ENCODE assay signal across 8 cellular contexts in the genomic region with DNA sequence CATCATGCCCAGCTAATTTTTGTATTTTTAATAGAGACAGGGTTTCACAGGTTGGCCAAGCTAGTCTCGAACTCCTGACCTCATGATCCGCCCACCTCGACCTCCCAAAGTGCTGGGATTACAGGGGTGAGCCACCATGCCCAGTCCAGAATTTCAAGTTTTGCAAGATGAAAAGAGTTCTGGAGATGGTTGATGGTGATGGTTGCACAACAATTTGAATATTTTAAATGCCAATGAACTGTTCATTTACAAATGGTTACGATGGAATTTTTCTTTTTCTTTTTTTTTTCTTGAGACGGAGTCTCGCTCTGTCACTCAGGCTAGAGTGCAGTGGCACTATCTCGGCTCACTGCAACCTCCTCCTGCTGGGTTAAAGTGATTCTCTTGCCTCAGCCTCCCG. TPM values are rescaled to one million over a fixed set of nuclear protein-coding genes. Genes with fewer than 3 reads are reported as not detected.
A peak's percentile ranks its signal among the peaks of the same experiment; 100 is the strongest.
DNase-seq lines count a peak whose midpoint lies in the region; ATAC-seq, FAIRE-seq and TF ChIP-seq lines count a peak whose summit lies in the region.
"Not testable (repeated sequence)": the region's sequence is repeated elsewhere in the genome, so short reads cannot be mapped to it uniquely, and the experiment has no call there.
"Had no signal": no experiment of that assay in that cellular context is flagged by ENCODE, and none has a peak within 500 bp of the region (broad histone marks: within the 10 kb centered on the region; RNA-seq: fewer than 3 reads in every experiment).

No MANE protein-coding gene starts in this region.

- intact Hi-C loops in HepG2 (cut with micrococcal nuclease; ENCODE audit: unreplicated experiment) = not testable (repeated sequence)

- H3K9ac ChIP-seq in HepG2 (ENCODE audit: insufficient read depth, low read depth, low read length) = not testable (repeated sequence)

- not testable (repeated sequence) for TF ChIP-seq RAD21 in Ishikawa (IDR thresholded peaks at IDR 0.05; ENCODE audit: low read depth); HepG2 (CRISPR knock-in tag; IDR thresholded peaks at IDR 0.05)

- POLR2A ChIA-PET in HepG2 (lab: Yijun Ruan, JAX) = interaction anchor here (0.7 kb wide), 1 partner anchor 18 kb away, joined by 3 read pairs; no protein-coding TSS in a partner anchor

- peaks cover 0 to 14% of the 10 kb centered on the region in 2 experiments; a peak in 4 of 5 replicates for H3K36me3 ChIP-seq in HepG2 (replicated peaks in 1 of 2; ENCODE audit: control insufficient read depth in 1 of 2, insufficient read depth in 2 of 2, low read length in 2 of 2)

- H4K20me1 ChIP-seq in HepG2 (ENCODE audit: insufficient read depth, low read length) = not testable (repeated sequence)

- H3K4me3 ChIP-seq in epithelial cell of esophagus (ENCODE audit: low read length); HepG2 (replicated peaks in 1 of 3; ENCODE audit: insufficient read depth in 1 of 3, low read depth in 2 of 3, low read length in 3 of 3): not testable (repeated sequence)

- not testable (repeated sequence) for TF ChIP-seq CTCF in epithelial cell of esophagus (IDR thresholded peaks at IDR 0.05; ENCODE audit: insufficient read depth, low read depth, low read length, missing control alignments); HepG2 (CRISPR knock-in tag; IDR thresholded peaks at IDR 0.05)

- H3K27me3 ChIP-seq in HepG2 (ENCODE audit: control insufficient read depth in 1 of 2, insufficient read depth in 2 of 2, low read length in 2 of 2) = not testable (repeated sequence)

- not testable (repeated sequence) for H3K27me3 Mint-ChIP-seq in activated T-cell treated with anti-CD3 and anti-CD28 coated beads, Interleukin-2, amount 50 U/mL, for 24 hours; stimulated activated naive B cell treated with anti-CD40 and anti-IgM and Interleukin-4, amounts not matched to agents 10 μg/mL and 1 μg/mL and 100 μg/mL, for 72 hours

- H3K27ac ChIP-seq in HepG2 (ENCODE audit: extremely low read length, insufficient read depth, low read length) = not testable (repeated sequence)

- ATAC-seq in HepG2; stimulated activated naive B cell treated with anti-CD40 and anti-IgM and Interleukin-4, amounts not matched to agents 10 μg/mL and 1 μg/mL and 100 μg/mL, for 72 hours (replicated peaks): not testable (repeated sequence)

- 94% methylated on average over 8 of the region's 8 CpGs for WGBS in HepG2 (ENCODE audit: low lambda C conversion rate)

- H3K4me1 Mint-ChIP-seq in activated T-cell treated with anti-CD3 and anti-CD28 coated beads, Interleukin-2, amount 50 U/mL, for 24 hours (ENCODE audit: low read depth); stimulated activated naive B cell treated with anti-CD40 and anti-IgM and Interleukin-4, amounts not matched to agents 10 μg/mL and 1 μg/mL and 100 μg/mL, for 72 hours: not testable (repeated sequence)

- H3K4me3 Mint-ChIP-seq in activated T-cell treated with anti-CD3 and anti-CD28 coated beads, Interleukin-2, amount 50 U/mL, for 24 hours; stimulated activated naive B cell treated with anti-CD40 and anti-IgM and Interleukin-4, amounts not matched to agents 10 μg/mL and 1 μg/mL and 100 μg/mL, for 72 hours: not testable (repeated sequence)

- not testable (repeated sequence) for BruUV-seq in HepG2 (replicated peaks; lab: Mats Ljungman, UMichigan)

- peaks cover 55% of the 10 kb centered on the region for H3K36me3 Mint-ChIP-seq in activated T-cell treated with anti-CD3 and anti-CD28 coated beads, Interleukin-2, amount 50 U/mL, for 24 hours (ENCODE audit: low read depth)
- H3K36me3 Mint-ChIP-seq in stimulated activated naive B cell treated with anti-CD40 and anti-IgM and Interleukin-4, amounts not matched to agents 10 μg/mL and 1 μg/mL and 100 μg/mL, for 72 hours = peaks cover 16 to 31% of the 10 kb centered on the region in 2 donors

- CTCF ChIA-PET in HepG2 (lab: Yijun Ruan, JAX; ENCODE audit: low intra/inter-chr PET ratio, low total read pairs) = not testable (repeated sequence)

- not testable (repeated sequence) for H2AFZ ChIP-seq in HepG2 (ENCODE audit: low read length)

- not testable (repeated sequence) for TF ChIP-seq EP300 in Ishikawa (IDR thresholded peaks at IDR 0.05; ENCODE audit: borderline replicate concordance); HepG2 (IDR thresholded peaks at IDR 0.05; ENCODE audit: low read depth in 2 of 2, low read length in 2 of 2); HepG2 (CRISPR knock-in tag; IDR thresholded peaks at IDR 0.05; ENCODE audit: borderline replicate concordance)

- H3K4me2 ChIP-seq in HepG2 (ENCODE audit: low read depth, low read length) = not testable (repeated sequence)

- not testable (repeated sequence) for H3K79me2 ChIP-seq in HepG2 (ENCODE audit: insufficient read depth, low read length)

- FAIRE-seq in HepG2 (lab: Jason Lieb, UNC) = not testable (repeated sequence)

- not testable (repeated sequence) for H3K9me3 ChIP-seq in HepG2 (ENCODE audit: low read length)

- not testable (repeated sequence) for H3K4me1 ChIP-seq in HepG2 (ENCODE audit: insufficient read depth, low read length)

- not testable (repeated sequence) for TF ChIP-seq POLR2A in HepG2 (IDR thresholded peaks at IDR 0.05; ENCODE audit: insufficient read depth in 1 of 2, low read depth in 2 of 2, low read length in 2 of 2)

- in situ Hi-C loops in HepG2 (cut with HindIII; ENCODE audit: extremely low pct_ligation_motif_present, low pct_unique_long_range_greater_than_20kb) = not testable (repeated sequence)

- DNase-seq in EH (ENCODE audit: low read depth) (peak; percentile 16), epithelial cell of esophagus (ENCODE audit: low read depth) (peak; percentile 44), fibroblast of peridontal ligament (ENCODE audit: extremely low read depth) (peak; percentile 36)
- DNase-seq in activated T-cell treated with anti-CD3 and anti-CD28 coated beads, Interleukin-2, amount 50 U/mL, for 24 hours; HepG2 (ENCODE audit: low spot score); stimulated activated naive B cell treated with anti-CD40 and anti-IgM and Interleukin-4, amounts not matched to agents 10 μg/mL and 1 μg/mL and 100 μg/mL, for 72 hours: not testable (repeated sequence)

- peak overlapping the region; percentile 47 for H3K27ac Mint-ChIP-seq in activated T-cell treated with anti-CD3 and anti-CD28 coated beads, Interleukin-2, amount 50 U/mL, for 24 hours
- H3K27ac Mint-ChIP-seq in stimulated activated naive B cell treated with anti-CD40 and anti-IgM and Interleukin-4, amounts not matched to agents 10 μg/mL and 1 μg/mL and 100 μg/mL, for 72 hours = peak overlapping the region; percentile 65

- H3K9me3 Mint-ChIP-seq in activated T-cell treated with anti-CD3 and anti-CD28 coated beads, Interleukin-2, amount 50 U/mL, for 24 hours; stimulated activated naive B cell treated with anti-CD40 and anti-IgM and Interleukin-4, amounts not matched to agents 10 μg/mL and 1 μg/mL and 100 μg/mL, for 72 hours: not testable (repeated sequence)

RNA-seq across cellular contexts. Expression of a gene that starts 15.1 kb away (rescaled TPM):
- total RNA-seq in HepG2 (2016; rRNA removed; fragmentation: Illumina TruSeq; extraction: Trizol) = 13,726 and 19,145 TPM in 2 replicates
- total RNA-seq in HepG2 (2016; cell fraction: cytosol; rRNA removed; fragmentation: Illumina TruSeq; extraction: Trizol; ENCODE audit: low read depth) = 8,339 and 10,487 TPM in 2 replicates
- total RNA-seq in HepG2 (2016; cell fraction: insoluble cytoplasmic fraction; rRNA removed; fragmentation: Illumina TruSeq; extraction: Trizol) = 13,733 and 18,946 TPM in 2 replicates
- total RNA-seq in HepG2 (2016; cell fraction: membrane; rRNA removed; fragmentation: Illumina TruSeq; extraction: Trizol) = 28,006 and 33,792 TPM in 2 replicates
- total RNA-seq in HepG2 (2016; cell fraction: nucleus; rRNA removed; fragmentation: Illumina TruSeq; extraction: Trizol) = 5,621 and 5,952 TPM in 2 replicates
- polyA plus RNA-seq in HepG2 (2011; rRNA removed) = 14,480 and 17,172 TPM in 2 replicates
- polyA plus RNA-seq in HepG2 (2011; cell fraction: cytosol; rRNA removed) = 15,977 and 19,367 TPM in 2 replicates
- 3,845 and 5,107 TPM in 2 replicates for polyA plus RNA-seq in HepG2 (2011; cell fraction: nucleus; rRNA removed)
- polyA plus RNA-seq in HepG2 (2012) = 17,181 and 19,057 TPM in 2 replicates
- 12,881 and 14,827 TPM in 2 replicates for polyA plus RNA-seq in HepG2 (2016; cell fraction: cytosol; fragmentation: Illumina TruSeq; extraction: Trizol; ENCODE audit: low read depth)
- polyA plus RNA-seq in HepG2 (2016; cell fraction: insoluble cytoplasmic fraction; fragmentation: Illumina TruSeq; extraction: Trizol; ENCODE audit: low read depth) = 16,271 and 16,577 TPM in 2 replicates
- polyA plus RNA-seq in HepG2 (2016; cell fraction: membrane; fragmentation: Illumina TruSeq; extraction: Trizol; ENCODE audit: low read depth) = 23,858 and 27,229 TPM in 2 replicates
- polyA plus RNA-seq in HepG2 (2016; cell fraction: nucleus; fragmentation: Illumina TruSeq; extraction: Trizol; ENCODE audit: insufficient read depth, low read depth) = 6,994 and 7,179 TPM in 2 replicates
- polyA minus RNA-seq in HepG2 (2011; rRNA and poly(A)+ RNA removed; ENCODE audit: low replicate concordance) = 11,031 and 11,693 TPM in 2 replicates
- polyA minus RNA-seq in HepG2 (2011; cell fraction: cytosol; rRNA and poly(A)+ RNA removed) = 6,843 and 8,738 TPM in 2 replicates
- polyA minus RNA-seq in HepG2 (2011; cell fraction: nucleus; rRNA and poly(A)+ RNA removed) = 1,924 and 3,380 TPM in 2 replicates

RNA-seq across cellular contexts. Expression of a gene that starts 44.2 kb away (rescaled TPM):
- total RNA-seq in HepG2 (2016; rRNA removed; fragmentation: Illumina TruSeq; extraction: Trizol) = 31.9 and 45.3 TPM in 2 replicates
- 22.3 and 25.1 TPM in 2 replicates for total RNA-seq in HepG2 (2016; cell fraction: cytosol; rRNA removed; fragmentation: Illumina TruSeq; extraction: Trizol; ENCODE audit: low read depth)
- 37.4 and 41.0 TPM in 2 replicates for total RNA-seq in HepG2 (2016; cell fraction: insoluble cytoplasmic fraction; rRNA removed; fragmentation: Illumina TruSeq; extraction: Trizol)
- 19.9 and 21.1 TPM in 2 replicates for total RNA-seq in HepG2 (2016; cell fraction: membrane; rRNA removed; fragmentation: Illumina TruSeq; extraction: Trizol)
- 42.8 and 50.4 TPM in 2 replicates for total RNA-seq in HepG2 (2016; cell fraction: nucleus; rRNA removed; fragmentation: Illumina TruSeq; extraction: Trizol)
- polyA plus RNA-seq in HepG2 (2011; rRNA removed) = 20.1 and 21.1 TPM in 2 replicates
- polyA plus RNA-seq in HepG2 (2011; cell fraction: cytosol; rRNA removed) = 12.7 and 19.8 TPM in 2 replicates
- polyA plus RNA-seq in HepG2 (2011; cell fraction: nucleus; rRNA removed) = 39.9 and 40.2 TPM in 2 replicates
- polyA plus RNA-seq in HepG2 (2012) = 17.3 and 22.7 TPM in 2 replicates
- 7.2 and 7.4 TPM in 2 replicates for polyA plus RNA-seq in HepG2 (2016; cell fraction: cytosol; fragmentation: Illumina TruSeq; extraction: Trizol; ENCODE audit: low read depth)
- polyA plus RNA-seq in HepG2 (2016; cell fraction: insoluble cytoplasmic fraction; fragmentation: Illumina TruSeq; extraction: Trizol; ENCODE audit: low read depth) = 29.9 and 32.7 TPM in 2 replicates
- polyA plus RNA-seq in HepG2 (2016; cell fraction: membrane; fragmentation: Illumina TruSeq; extraction: Trizol; ENCODE audit: low read depth) = 10.1 and 12.3 TPM in 2 replicates
- polyA plus RNA-seq in HepG2 (2016; cell fraction: nucleus; fragmentation: Illumina TruSeq; extraction: Trizol; ENCODE audit: insufficient read depth, low read depth) = 58.4 and 66.5 TPM in 2 replicates
- polyA minus RNA-seq in HepG2 (2011; rRNA and poly(A)+ RNA removed; ENCODE audit: low replicate concordance) = 29.0 and 38.5 TPM in 2 replicates
- polyA minus RNA-seq in HepG2 (2011; cell fraction: cytosol; rRNA and poly(A)+ RNA removed) = 11.6 and 17.0 TPM in 2 replicates
- polyA minus RNA-seq in HepG2 (2011; cell fraction: nucleus; rRNA and poly(A)+ RNA removed) = 54.2 and 59.1 TPM in 2 replicates

RNA-seq across cellular contexts. Expression of a gene that starts 53.6 kb away (rescaled TPM):
- 0.07 TPM in 1 of 2 replicates, not detected in the other for total RNA-seq in HepG2 (2016; rRNA removed; fragmentation: Illumina TruSeq; extraction: Trizol)
- not detected in 2 replicates for total RNA-seq in HepG2 (2016; cell fraction: cytosol; rRNA removed; fragmentation: Illumina TruSeq; extraction: Trizol; ENCODE audit: low read depth)
- total RNA-seq in HepG2 (2016; cell fraction: insoluble cytoplasmic fraction; rRNA removed; fragmentation: Illumina TruSeq; extraction: Trizol) = 0.04 TPM in 1 of 2 replicates, not detected in the other
- not detected in 2 replicates for total RNA-seq in HepG2 (2016; cell fraction: membrane; rRNA removed; fragmentation: Illumina TruSeq; extraction: Trizol)
- total RNA-seq in HepG2 (2016; cell fraction: nucleus; rRNA removed; fragmentation: Illumina TruSeq; extraction: Trizol) = 0.09 TPM in 1 of 2 replicates, not detected in the other
- 0.03 and 0.04 TPM in 2 replicates for polyA plus RNA-seq in HepG2 (2011; rRNA removed)
- polyA plus RNA-seq in HepG2 (2011; cell fraction: cytosol; rRNA removed) = not detected in 2 replicates
- 0.05 and 0.06 TPM in 2 replicates for polyA plus RNA-seq in HepG2 (2011; cell fraction: nucleus; rRNA removed)
- 0.05 TPM in 1 of 2 replicates, not detected in the other for polyA plus RNA-seq in HepG2 (2012)
- not detected in 2 replicates for polyA plus RNA-seq in HepG2 (2016; cell fraction: cytosol; fragmentation: Illumina TruSeq; extraction: Trizol; ENCODE audit: low read depth)
- polyA plus RNA-seq in HepG2 (2016; cell fraction: insoluble cytoplasmic fraction; fragmentation: Illumina TruSeq; extraction: Trizol; ENCODE audit: low read depth) = 0.30 TPM in 1 of 2 replicates, not detected in the other
- not detected in 2 replicates for polyA plus RNA-seq in HepG2 (2016; cell fraction: membrane; fragmentation: Illumina TruSeq; extraction: Trizol; ENCODE audit: low read depth)
- polyA plus RNA-seq in HepG2 (2016; cell fraction: nucleus; fragmentation: Illumina TruSeq; extraction: Trizol; ENCODE audit: insufficient read depth, low read depth) = not detected in 2 replicates
- 5.8 TPM in 1 of 2 replicates, not detected in the other for polyA minus RNA-seq in HepG2 (2011; rRNA and poly(A)+ RNA removed; ENCODE audit: low replicate concordance)
- polyA minus RNA-seq in HepG2 (2011; cell fraction: cytosol; rRNA and poly(A)+ RNA removed) = not detected in 2 replicates
- not detected in 2 replicates for polyA minus RNA-seq in HepG2 (2011; cell fraction: nucleus; rRNA and poly(A)+ RNA removed)
- total RNA-seq: G401 had no signal
